Comparison of ENCODE assay signal across 12 cellular contexts in genomic region chr12:110010853-110011835, GRCh38. TPM values are rescaled to one million over a fixed set of nuclear protein-coding genes. Genes with fewer than 3 reads are reported as not detected.
A peak's percentile ranks its signal among the peaks of the same experiment; 100 is the strongest.
DNase-seq lines count a peak whose midpoint lies in the region; ATAC-seq and TF ChIP-seq lines count a peak whose summit lies in the region.
"Had no signal": no experiment of that assay in that cellular context is flagged by ENCODE, and none has a peak within 500 bp of the region (broad histone marks: within the 10 kb centered on the region; RNA-seq: fewer than 3 reads in every experiment).

No MANE protein-coding gene starts in this region.

- intact Hi-C loops in mucosa of descending colon (cut with DNase I, micrococcal nuclease) = no loop called here

- no peak for TF ChIP-seq POLR2A in Peyer's patch (IDR thresholded peaks at IDR 0.05)

- H3K36me3 ChIP-seq in Peyer's patch (peaks cover 0 to 31% (median 0%) of the 10 kb centered on the region in 3 donors), mucosa of descending colon (ENCODE audit: low read depth) (no peaks in the 10 kb centered on the region)

- H3K27ac ChIP-seq in Peyer's patch = peak overlapping the region; percentile 6 to 81 (median 43)
- H3K27ac ChIP-seq: coronary artery had no signal

- ATAC-seq in GM21367 (IDR thresholded peaks at IDR 0.05; ENCODE audit: unreplicated experiment) (peak; percentile 39), mucosa of descending colon (peak; percentile 61), HG02970 (IDR thresholded peaks at IDR 0.05; ENCODE audit: low FRiP score, unreplicated experiment) (no peak), HG03025 (IDR thresholded peaks at IDR 0.05; ENCODE audit: low FRiP score, unreplicated experiment) (no peak)

- peak overlapping the region in 1 of 4 donors; percentile 2 for H3K4me3 ChIP-seq in Peyer's patch
- no peak overlapping the region for H3K4me3 ChIP-seq in mucosa of descending colon
- H3K4me3 ChIP-seq: coronary artery had no signal

- no peaks in the 10 kb centered on the region for H3K27me3 ChIP-seq in Peyer's patch

- peak; percentile 61 for DNase-seq in NCI-H2107 treated with DMSO at 0.1 percent for 48 hours (lab: John Stamatoyannopoulos, UW; ENCODE audit: unreplicated experiment)
- no peak for DNase-seq in NCI-H2107 (lab: John Stamatoyannopoulos, UW)
- peak in 2 of 3 donors; percentile 70 to 71 for DNase-seq in Peyer's patch
- DNase-seq in mucosa of descending colon = no peak
- no peak for DNase-seq in activated effector memory CD4-positive, alpha-beta T cell treated with Interleukin-2 at 50 U/mL for 16 hours
- DNase-seq: 8988T; hypothalamus; stimulated activated CD4-positive, alpha-beta T cell treated with anti-CD3 and anti-CD28 coated beads, Interleukin-4, amount 100 ng/mL, for 1 hour had no signal

- H3K4me1 ChIP-seq in Peyer's patch (peaks cover 0 to 17% (median 10%) of the 10 kb centered on the region in 4 donors), mucosa of descending colon (ENCODE audit: low read depth) (peaks cover 3% of the 10 kb centered on the region)

- no peaks in the 10 kb centered on the region for H3K9me3 ChIP-seq in Peyer's patch
- H3K9me3 ChIP-seq in mucosa of descending colon = no peaks in the 10 kb centered on the region

- TF ChIP-seq CTCF in Peyer's patch (IDR thresholded peaks at IDR 0.05) = no peak
- no peak for TF ChIP-seq CTCF in mucosa of descending colon (IDR thresholded peaks at IDR 0.05)

RNA-seq across cellular contexts. Expression of gene ANKRD13A, which starts 11.9 kb away (rescaled TPM):
- total RNA-seq in Peyer's patch = 100 to 1,000 TPM in 1 of 4 donors, 10 to 100 TPM in 3; 81.3 to 124 (median 92.1) TPM
- 10 to 100 TPM; 56.0 to 75.2 (median 63.9) TPM for total RNA-seq in mucosa of descending colon

RNA-seq across cellular contexts. Expression of gene GIT2, which starts 15.0 kb away (rescaled TPM):
- total RNA-seq in Peyer's patch (100 to 1,000 TPM in 1 of 4 donors, 10 to 100 TPM in 3; 55.0 to 107 (median 79.8) TPM), mucosa of descending colon (10 to 100 TPM; 33.3 to 46.2 (median 39.6) TPM)

RNA-seq across cellular contexts. Expression of gene C12orf76, which starts 37.2 kb away (rescaled TPM):
- total RNA-seq in Peyer's patch = 10 to 100 TPM; 14.9 to 23.1 (median 17.5) TPM
- total RNA-seq in mucosa of descending colon = 10 to 100 TPM in 1 of 3 donors, 1 to 10 TPM in 2; 8.5 to 12.5 (median 8.8) TPM

Comparison
In these comparisons a context has a peak if more than half of its experiments do, and no peak if none do; other contexts are left out.
1. DNase-seq: peak in NCI-H2107 treated with DMSO at 0.1 percent for 48 hours (single experiment) and Peyer's patch (2 of 3); none in NCI-H2107 (single experiment), mucosa of descending colon (0 of 3) and activated effector memory CD4-positive, alpha-beta T cell treated with Interleukin-2 at 50 U/mL for 16 hours (single experiment).
2. ATAC-seq: peak in GM21367 (single experiment) and mucosa of descending colon (single experiment); none in HG02970 (single experiment) and HG03025 (single experiment).